22 cellular contexts compared by ENCODE assay signal in the genomic region with DNA sequence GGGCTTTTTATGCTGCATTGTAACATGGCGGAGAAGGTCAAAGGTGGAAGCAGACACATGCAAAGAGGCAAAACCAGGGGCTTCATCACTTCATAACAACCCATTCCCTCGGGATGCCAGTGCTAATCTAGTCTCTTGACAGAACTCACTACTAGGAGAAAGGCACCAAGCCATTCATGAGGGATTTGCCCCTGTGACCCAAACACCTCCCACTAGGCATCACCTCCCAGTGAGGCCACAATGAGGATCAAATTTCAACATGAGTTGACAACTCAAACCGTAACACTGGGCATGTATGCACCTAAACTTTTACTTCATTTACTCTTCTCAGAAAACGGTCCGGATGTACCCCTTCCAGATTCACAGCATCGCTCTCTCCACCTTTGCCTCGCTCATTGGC.
DNase-seq lines count a peak whose midpoint lies in the region; ATAC-seq and TF ChIP-seq lines count a peak whose summit lies in the region.
"Had no signal": no experiment of that assay in that cellular context is flagged by ENCODE, and none has a peak within 500 bp of the region (broad histone marks: within the 10 kb centered on the region; RNA-seq: fewer than 3 reads in every experiment).

No MANE protein-coding gene starts in this region.

- no peak for TF ChIP-seq CTCF in glutamatergic neuron (IDR thresholded peaks at IDR 0.05; ENCODE audit: partially characterized antibody, unreplicated experiment)
- TF ChIP-seq CTCF in mammary epithelial cell (conservative IDR thresholded peaks at IDR 0.05 in 1 of 2, IDR thresholded peaks at IDR 0.05 in 1 of 2; ENCODE audit: extremely low read depth in 1 of 2, insufficient read depth in 1 of 2, low read depth in 1 of 2, low read length in 2 of 2): no peak

- peaks cover 4% of the 10 kb centered on the region for H3K4me1 ChIP-seq in mammary epithelial cell (ENCODE audit: insufficient read depth, low read length)
- H3K4me1 ChIP-seq in aorta (ENCODE audit: control insufficient read depth in 1 of 2, insufficient read depth in 2 of 2, low read length in 2 of 2): no peaks in the 10 kb centered on the region
- H3K4me1 ChIP-seq: SJCRH30 had no signal

- no peaks in the 10 kb centered on the region for H3K9me3 Mint-ChIP-seq in activated naive CD8-positive, alpha-beta T cell (ENCODE audit: low read depth)
- no peaks in the 10 kb centered on the region for H3K9me3 Mint-ChIP-seq in activated naive CD8-positive, alpha-beta T cell treated with anti-CD3 and anti-CD28 coated beads for 36 hours
- H3K9me3 Mint-ChIP-seq in glutamatergic neuron (ENCODE audit: unreplicated experiment): peaks cover 2% of the 10 kb centered on the region
- H3K9me3 Mint-ChIP-seq in stimulated activated effector memory CD8-positive, alpha-beta T cell treated with anti-CD3 and anti-CD28 coated beads, Interleukin-12 subunit alpha, Interleukin-12 subunit beta, amount 100 ng/mL, for 72 hours: no peaks in the 10 kb centered on the region

- in situ Hi-C loops in mammary epithelial cell (cut with MboI; ENCODE audit: low sequenced_read_pairs in 2 of 2): loop anchor here in 1 of 2 donors (5.0 kb wide), 1 partner anchor 61 kb away; a partner anchor contains a TSS

- H3K36me3 Mint-ChIP-seq in activated naive CD8-positive, alpha-beta T cell: no peaks in the 10 kb centered on the region
- H3K36me3 Mint-ChIP-seq in activated naive CD8-positive, alpha-beta T cell treated with anti-CD3 and anti-CD28 coated beads for 36 hours: no peaks in the 10 kb centered on the region
- no peaks in the 10 kb centered on the region for H3K36me3 Mint-ChIP-seq in T-helper 17 cell (ENCODE audit: low read depth)
- H3K36me3 Mint-ChIP-seq in glutamatergic neuron (ENCODE audit: unreplicated experiment): no peaks in the 10 kb centered on the region
- peaks cover 81% of the 10 kb centered on the region for H3K36me3 Mint-ChIP-seq in stimulated activated effector memory CD8-positive, alpha-beta T cell treated with anti-CD3 and anti-CD28 coated beads, Interleukin-12 subunit alpha, Interleukin-12 subunit beta, amount 100 ng/mL, for 72 hours

- ATAC-seq in T-helper 17 cell (no peak), aorta (ENCODE audit: low FRiP score) (no peak)
- no peak for ATAC-seq in stimulated activated effector memory CD8-positive, alpha-beta T cell treated with anti-CD3 and anti-CD28 coated beads, Interleukin-12 subunit alpha, Interleukin-12 subunit beta, amount 100 ng/mL, for 72 hours
- ATAC-seq: Right ventricle myocardium inferior, SK-N-SH treated with all-trans-retinoic acid at 6 μM for 48 hours had no signal

- no peaks in the 10 kb centered on the region for H3K79me2 ChIP-seq in mammary epithelial cell (ENCODE audit: insufficient read depth, low read length)

- BruUV-seq in mammary epithelial cell (replicated peaks; lab: Mats Ljungman, UMichigan): no TSS peak

- H3K9me3 ChIP-seq in T-helper 17 cell (ENCODE audit: control insufficient read depth, low read length, poor library complexity, severe bottlenecking) (no peaks in the 10 kb centered on the region), mammary epithelial cell (replicated peaks; ENCODE audit: insufficient read depth, low read length) (no peaks in the 10 kb centered on the region), aorta (ENCODE audit: control insufficient read depth, low read length) (no peaks in the 10 kb centered on the region)
- H3K9me3 ChIP-seq: BLaER1, SJCRH30 had no signal

- no peaks in the 10 kb centered on the region for H3K27me3 Mint-ChIP-seq in activated naive CD8-positive, alpha-beta T cell
- no peaks in the 10 kb centered on the region for H3K27me3 Mint-ChIP-seq in activated naive CD8-positive, alpha-beta T cell treated with anti-CD3 and anti-CD28 coated beads for 36 hours
- H3K27me3 Mint-ChIP-seq in T-helper 17 cell: no peaks in the 10 kb centered on the region
- H3K27me3 Mint-ChIP-seq in glutamatergic neuron (ENCODE audit: unreplicated experiment): no peaks in the 10 kb centered on the region
- H3K27me3 Mint-ChIP-seq: CD4-positive, CD25-positive, alpha-beta regulatory T cell had no signal

- peaks cover 4% of the 10 kb centered on the region for H3K36me3 ChIP-seq in mammary epithelial cell (ENCODE audit: insufficient read depth, low read length)
- H3K36me3 ChIP-seq in aorta (ENCODE audit: control insufficient read depth in 1 of 2, insufficient read depth in 2 of 2, low read length in 1 of 2): peaks cover 6 to 15% of the 10 kb centered on the region in 2 donors

- H3K27ac Mint-ChIP-seq in activated naive CD8-positive, alpha-beta T cell: peak overlapping the region; percentile 50
- no peak overlapping the region for H3K27ac Mint-ChIP-seq in activated naive CD8-positive, alpha-beta T cell treated with anti-CD3 and anti-CD28 coated beads for 36 hours
- peak overlapping the region; percentile 45 for H3K27ac Mint-ChIP-seq in T-helper 17 cell
- H3K27ac Mint-ChIP-seq in glutamatergic neuron (ENCODE audit: unreplicated experiment): peak overlapping the region; percentile 49
- H3K27ac Mint-ChIP-seq in stimulated activated effector memory CD8-positive, alpha-beta T cell treated with anti-CD3 and anti-CD28 coated beads, Interleukin-12 subunit alpha, Interleukin-12 subunit beta, amount 100 ng/mL, for 72 hours: peak overlapping the region; percentile 76

- H3K9ac ChIP-seq in mammary epithelial cell (ENCODE audit: insufficient read depth, low read length): no peak overlapping the region
- H3K9ac ChIP-seq: BLaER1 had no signal

- intact Hi-C loops in mammary epithelial cell (cut with micrococcal nuclease) (no loop called here), aorta (cut with DNase I) (no loop called here)

- CTCF ChIA-PET in mammary epithelial cell (lab: Charles Lee; ENCODE audit: low non-redundant PET): no interaction called here

- peaks cover 1% of the 10 kb centered on the region for H3K4me1 Mint-ChIP-seq in activated naive CD8-positive, alpha-beta T cell (ENCODE audit: low read depth)
- peaks cover 15% of the 10 kb centered on the region for H3K4me1 Mint-ChIP-seq in activated naive CD8-positive, alpha-beta T cell treated with anti-CD3 and anti-CD28 coated beads for 36 hours
- peaks cover 10% of the 10 kb centered on the region for H3K4me1 Mint-ChIP-seq in T-helper 17 cell
- H3K4me1 Mint-ChIP-seq in glutamatergic neuron (ENCODE audit: low read depth, unreplicated experiment): peaks cover 8% of the 10 kb centered on the region
- peaks cover 17% of the 10 kb centered on the region for H3K4me1 Mint-ChIP-seq in stimulated activated effector memory CD8-positive, alpha-beta T cell treated with anti-CD3 and anti-CD28 coated beads, Interleukin-12 subunit alpha, Interleukin-12 subunit beta, amount 100 ng/mL, for 72 hours

- no peak overlapping the region for H3K4me3 Mint-ChIP-seq in activated naive CD8-positive, alpha-beta T cell
- no peak overlapping the region for H3K4me3 Mint-ChIP-seq in activated naive CD8-positive, alpha-beta T cell treated with anti-CD3 and anti-CD28 coated beads for 36 hours
- no peak overlapping the region for H3K4me3 Mint-ChIP-seq in T-helper 17 cell
- no peak overlapping the region for H3K4me3 Mint-ChIP-seq in glutamatergic neuron (ENCODE audit: unreplicated experiment)
- no peak overlapping the region for H3K4me3 Mint-ChIP-seq in stimulated activated effector memory CD8-positive, alpha-beta T cell treated with anti-CD3 and anti-CD28 coated beads, Interleukin-12 subunit alpha, Interleukin-12 subunit beta, amount 100 ng/mL, for 72 hours
- H3K4me3 Mint-ChIP-seq: CD4-positive, CD25-positive, alpha-beta regulatory T cell had no signal

- DNase-seq in activated naive CD8-positive, alpha-beta T cell treated with anti-CD3 and anti-CD28 coated beads for 36 hours: no peak
- DNase-seq in T-helper 17 cell (no peak), glutamatergic neuron (no peak), DMS114 treated with DMSO at 0.1 percent for 48 hours (lab: John Stamatoyannopoulos, UW; ENCODE audit: unreplicated experiment) (no peak), mammary epithelial cell (no peak), aorta (no peak)
- no peak for DNase-seq in stimulated activated effector memory CD8-positive, alpha-beta T cell treated with anti-CD3 and anti-CD28 coated beads, Interleukin-12 subunit alpha, Interleukin-12 subunit beta, amount 100 ng/mL, for 72 hours (ENCODE audit: low spot score in 2 of 2)
- DNase-seq: CD4-positive, CD25-positive, alpha-beta regulatory T cell; COR-L47; KBM-7; MV-4-11; NCI-H1105 treated with DMSO at 0.1 percent for 48 hours; NCI-H146; NCI-H2081; NCI-H2227 treated with DMSO at 0.1 percent for 48 hours; NCI-H526 treated with DMSO at 0.1 percent for 48 hours; PC-9; SJCRH30 had no signal

- no peaks in the 10 kb centered on the region for H4K20me1 ChIP-seq in mammary epithelial cell (ENCODE audit: insufficient read depth, low read length)
- H4K20me1 ChIP-seq: BLaER1 had no signal

- H3K4me2 ChIP-seq in mammary epithelial cell (ENCODE audit: insufficient read depth, low read depth, low read length): no peak overlapping the region
- H3K4me2 ChIP-seq: BLaER1, PC-9 had no signal

- dilution Hi-C loops in mammary epithelial cell (cut with HindIII; ENCODE audit: low sequenced_read_pairs): no loop called here

- H2AFZ ChIP-seq in mammary epithelial cell (ENCODE audit: low read depth, low read length): no peak overlapping the region
- H2AFZ ChIP-seq: PC-9 had no signal

- H3K27me3 ChIP-seq in mammary epithelial cell (ENCODE audit: insufficient read depth, low read length) (no peaks in the 10 kb centered on the region), aorta (ENCODE audit: control insufficient read depth in 1 of 2, insufficient read depth in 2 of 2, low read length in 1 of 2) (no peaks in the 10 kb centered on the region)
- H3K27me3 ChIP-seq: BLaER1, SJCRH30 had no signal

- whole genome bisulfite sequencing in mammary epithelial cell (ENCODE audit: low coverage, missing lambda C conversion rate): 84% methylated on average over 7 of the region's 7 CpGs
- WGBS in aorta, 2 donors: 77 to 80% methylated on average over 7 of the region's 7 CpGs

- H3K4me3 ChIP-seq in mammary epithelial cell (replicated peaks in 1 of 3; ENCODE audit: insufficient read depth in 1 of 3, low read depth in 2 of 3, low read length in 3 of 3): no peak overlapping the region
- no peak overlapping the region for H3K4me3 ChIP-seq in aorta (ENCODE audit: low read length in 2 of 2)
- H3K4me3 ChIP-seq: BLaER1, PC-9, SJCRH30 had no signal

- H3K27ac ChIP-seq in mammary epithelial cell (ENCODE audit: insufficient read depth, low read depth, low read length): no peak overlapping the region
- H3K27ac ChIP-seq in aorta (ENCODE audit: low read depth in 1 of 2, low read length in 2 of 2): no peak overlapping the region
- H3K27ac ChIP-seq: BLaER1, PC-9, SJCRH30 had no signal
